Comparison of ENCODE assay signal across 12 cellular contexts in the genomic region with DNA sequence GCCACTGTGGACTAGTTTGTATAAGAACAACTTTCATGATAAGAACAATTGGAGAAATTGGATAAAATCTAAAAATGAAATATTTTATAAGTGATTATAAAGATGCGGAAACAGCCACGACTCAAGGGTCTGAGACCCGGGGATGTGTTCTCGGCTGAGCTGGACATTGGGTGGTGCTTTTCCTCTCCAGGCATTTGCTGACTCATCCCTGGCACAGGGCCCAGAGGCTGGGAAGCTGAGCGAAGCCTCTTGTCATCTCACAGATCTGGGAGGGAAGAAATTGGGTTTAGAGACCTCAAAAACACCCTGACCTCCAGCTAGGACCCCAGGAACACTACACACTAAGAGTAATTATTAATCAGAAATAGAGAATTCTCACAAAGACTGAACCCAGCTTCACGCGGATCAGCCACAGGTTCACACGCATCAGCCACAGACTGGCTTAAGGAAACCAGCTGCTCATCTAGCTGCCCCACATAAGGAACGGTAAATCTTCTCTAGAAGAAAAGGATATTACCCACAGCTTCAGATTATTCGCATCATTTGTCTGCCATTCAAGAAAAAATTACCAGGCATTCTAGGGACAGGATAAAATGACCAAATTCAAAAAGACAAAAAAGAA. TPM values are rescaled to one million over a fixed set of nuclear protein-coding genes. Genes with fewer than 3 reads are reported as not detected.
A peak's percentile ranks its signal among the peaks of the same experiment; 100 is the strongest.
DNase-seq lines count a peak whose midpoint lies in the region; ATAC-seq lines count a peak whose summit lies in the region.
"Had no signal": no experiment of that assay in that cellular context is flagged by ENCODE, and none has a peak within 500 bp of the region (broad histone marks: within the 10 kb centered on the region; RNA-seq: fewer than 3 reads in every experiment).

No MANE protein-coding gene starts in this region.

- no peak overlapping the region for H2BK15ac ChIP-seq in mesenchymal stem cell (ENCODE audit: low read depth, poor library complexity, severe bottlenecking)

- peaks cover 11% of the 10 kb centered on the region for H3K4me1 ChIP-seq in mesenchymal stem cell (ENCODE audit: control insufficient read depth, insufficient read depth, low read depth, low read length)

- H2AK5ac ChIP-seq in mesenchymal stem cell (ENCODE audit: low read length, severe bottlenecking): no peak overlapping the region

- DNase-seq in CD1c-positive myeloid dendritic cell (ENCODE audit: extremely low spot score) (peak; percentile 10), NCI-H226 (peak; percentile 52), dermis blood vessel endothelial cell (peak; percentile 88), mesenchymal stem cell (peak; percentile 43), NCI-H2171 (lab: John Stamatoyannopoulos, UW) (no peak), germinal center (ENCODE audit: low spot score) (no peak)
- DNase-seq: activated CD4-positive, alpha-beta memory T cell treated with anti-CD3 and anti-CD28 coated beads for 36 hours; H9; NCI-H1092 had no signal

- H3K18ac ChIP-seq in mesenchymal stem cell (ENCODE audit: low read depth in 1 of 2, low read length in 2 of 2): no peak overlapping the region

- no peak for ATAC-seq in HG03571 (IDR thresholded peaks at IDR 0.05; ENCODE audit: unreplicated experiment)
- ATAC-seq in GM21619 (IDR thresholded peaks at IDR 0.05; ENCODE audit: unreplicated experiment): no peak

- H2BK12ac ChIP-seq in mesenchymal stem cell (ENCODE audit: low read length in 2 of 2): no peak overlapping the region

- no peak overlapping the region for H3K14ac ChIP-seq in mesenchymal stem cell (ENCODE audit: low read length in 2 of 2)

- H3K4ac ChIP-seq in mesenchymal stem cell (ENCODE audit: low read depth in 1 of 2, low read length in 2 of 2): no peak overlapping the region

- H3K79me1 ChIP-seq in mesenchymal stem cell (replicated peaks; ENCODE audit: low read length, poor library complexity, severe bottlenecking): no peaks in the 10 kb centered on the region

- H3K36me3 ChIP-seq in mesenchymal stem cell (ENCODE audit: control insufficient read depth in 1 of 2, insufficient read depth in 2 of 2, low read depth in 1 of 2, low read length in 2 of 2): no peaks in the 10 kb centered on the region

- no peak overlapping the region for H2BK120ac ChIP-seq in mesenchymal stem cell (ENCODE audit: low read depth, low read length)

- H3K27ac ChIP-seq in mesenchymal stem cell (ENCODE audit: low read length, poor library complexity, severe bottlenecking): peak overlapping the region; percentile 42
- H3K27ac ChIP-seq: dorsolateral prefrontal cortex had no signal

- peak overlapping the region; percentile 51 for H3K9ac ChIP-seq in mesenchymal stem cell (ENCODE audit: low read length)

- H3K23ac ChIP-seq in mesenchymal stem cell (ENCODE audit: low read length in 2 of 2): no peak overlapping the region

- H2AFZ ChIP-seq in mesenchymal stem cell (ENCODE audit: low read depth, low read length): no peak overlapping the region

- H3K4me2 ChIP-seq in mesenchymal stem cell (ENCODE audit: low read length, poor library complexity, severe bottlenecking): peak overlapping the region; percentile 30

- no peak overlapping the region for H4K91ac ChIP-seq in mesenchymal stem cell (ENCODE audit: low read length)

- H3K9me3 ChIP-seq in mesenchymal stem cell (ENCODE audit: control insufficient read depth, low read length): no peaks in the 10 kb centered on the region

- H3K4me3 ChIP-seq in mesenchymal stem cell (ENCODE audit: insufficient read depth in 1 of 2, low read depth in 1 of 2, low read length in 2 of 2): peak overlapping the region in 1 of 2 experiments; percentile 16
- H3K4me3 ChIP-seq: dorsolateral prefrontal cortex had no signal

- H3K27me3 ChIP-seq in mesenchymal stem cell (ENCODE audit: control insufficient read depth in 1 of 2, insufficient read depth in 1 of 2, low read length in 2 of 2): peaks cover 18 to 19% of the 10 kb centered on the region in 2 experiments

- H4K8ac ChIP-seq in mesenchymal stem cell (ENCODE audit: low read length): no peak overlapping the region

- 70% methylated on average over 10 of the region's 10 CpGs for WGBS in mesenchymal stem cell

- H2BK5ac ChIP-seq in mesenchymal stem cell (ENCODE audit: low read depth, low read length, poor library complexity, severe bottlenecking): no peak overlapping the region

RNA-seq across cellular contexts. Expression of gene OR2V1, which starts 2.8 kb away (rescaled TPM):
- not detected in 2 replicates for total RNA-seq in dermis blood vessel endothelial cell
- not detected for polyA plus RNA-seq in mesenchymal stem cell (2013, experiment 1 of 2)
- not detected for polyA plus RNA-seq in mesenchymal stem cell (2013, experiment 2 of 2)
- total RNA-seq: activated CD4-positive, alpha-beta memory T cell treated with anti-CD3 and anti-CD28 coated beads for 36 hours; dorsolateral prefrontal cortex; H9 had no signal

RNA-seq across cellular contexts. Expression of gene OR2V2, which starts 13.7 kb away (rescaled TPM):
- not detected in 2 replicates for total RNA-seq in dermis blood vessel endothelial cell
- polyA plus RNA-seq in mesenchymal stem cell (2013, experiment 1 of 2): not detected
- not detected for polyA plus RNA-seq in mesenchymal stem cell (2013, experiment 2 of 2)
- total RNA-seq: activated CD4-positive, alpha-beta memory T cell treated with anti-CD3 and anti-CD28 coated beads for 36 hours; H9 had no signal

Comparison
In these comparisons a context has a peak if more than half of its experiments do, and no peak if none do; other contexts are left out.
1. DNase-seq: peak in CD1c-positive myeloid dendritic cell (single experiment), NCI-H226 (single experiment), dermis blood vessel endothelial cell (single experiment) and mesenchymal stem cell (single experiment); none in NCI-H2171 (single experiment) and germinal center (single experiment).